28 cellular contexts compared by ENCODE assay signal in genomic region chr12:109074866-109075265, GRCh38. TPM values are rescaled to one million over a fixed set of nuclear protein-coding genes. Genes with fewer than 3 reads are reported as not detected.
DNase-seq lines count a peak whose midpoint lies in the region; FAIRE-seq and TF ChIP-seq lines count a peak whose summit lies in the region.
"Had no signal": no experiment of that assay in that cellular context is flagged by ENCODE, and none has a peak within 500 bp of the region (broad histone marks: within the 10 kb centered on the region; RNA-seq: fewer than 3 reads in every experiment).

No MANE protein-coding gene starts in this region.

- no peaks in the 10 kb centered on the region for H3K9me3 ChIP-seq in HEK293 (ENCODE audit: control insufficient read depth, insufficient read depth, low read depth, low read length)
- H3K9me3 ChIP-seq: BE2C had no signal

- no peaks in the 10 kb centered on the region for H3K27me3 Mint-ChIP-seq in endothelial cell (ENCODE audit: unreplicated experiment)
- H3K27me3 Mint-ChIP-seq: CD4-positive, alpha-beta memory T cell; CD4-positive, CD25-positive, alpha-beta regulatory T cell; CD8-positive, alpha-beta memory T cell had no signal

- H3K9me3 Mint-ChIP-seq in endothelial cell (ENCODE audit: unreplicated experiment), result no peaks in the 10 kb centered on the region

- H3K27ac ChIP-seq in HEK293 (ENCODE audit: extremely low read depth, low read depth, low read length), result no peak overlapping the region
- H3K27ac ChIP-seq: BLaER1 had no signal

- H3K4me1 ChIP-seq in HEK293 (ENCODE audit: control insufficient read depth, insufficient read depth, low read length), result no peaks in the 10 kb centered on the region
- H3K4me1 ChIP-seq: BE2C, BLaER1 had no signal

- H3K36me3 ChIP-seq in HEK293 (ENCODE audit: control insufficient read depth in 2 of 2, insufficient read depth in 1 of 2, low read length in 2 of 2), result peaks cover 32 to 64% of the 10 kb centered on the region in 2 experiments

- no peak for DNase-seq in GM12891 (ENCODE audit: insufficient read length, low spot score)
- DNase-seq in endothelial cell (ENCODE audit: low spot score), result no peak
- DNase-seq in NCI-H146 treated with DMSO at 0.1 percent for 48 hours (lab: John Stamatoyannopoulos, UW; ENCODE audit: unreplicated experiment), result no peak
- no peak for DNase-seq in NCI-H187 treated with DMSO at 0.1 percent for 48 hours (lab: John Stamatoyannopoulos, UW)
- DNase-seq: 8988T; ACHN; BE2C; C1 segment of cervical spinal cord; CD4-positive, alpha-beta memory T cell; CD4-positive, CD25-positive, alpha-beta regulatory T cell; CD8-positive, alpha-beta memory T cell; COR-L47; DMS 273 treated with DMSO at 0.1 percent for 48 hours; DMS153; DMS53; DMS79; DND-41; EL; GDM1 had no signal

- H3K4me3 Mint-ChIP-seq in endothelial cell (ENCODE audit: unreplicated experiment), result peak overlapping the region; percentile 23
- H3K4me3 Mint-ChIP-seq: CD14-positive monocyte; CD4-positive, alpha-beta memory T cell; CD4-positive, CD25-positive, alpha-beta regulatory T cell; CD8-positive, alpha-beta memory T cell had no signal

- FAIRE-seq in GM12891 (lab: Jason Lieb, UNC), result peak; percentile 54
- FAIRE-seq: A204.1, GM12878, GM19239 had no signal

- TF ChIP-seq CTCF in HEK293 (tag by site-specific recombination; IDR thresholded peaks at IDR 0.05) (no peak), endothelial cell (IDR thresholded peaks at IDR 0.05; ENCODE audit: unreplicated experiment) (no peak)

- CTCF ChIA-PET in HEK293 (lab: Yijun Ruan, JAX), result no interaction called here

- no peak overlapping the region for H3K27ac Mint-ChIP-seq in endothelial cell (ENCODE audit: unreplicated experiment)
- H3K27ac Mint-ChIP-seq: CD4-positive, alpha-beta memory T cell; CD4-positive, CD25-positive, alpha-beta regulatory T cell; CD8-positive, alpha-beta memory T cell had no signal

- peaks cover 38% of the 10 kb centered on the region for H3K36me3 Mint-ChIP-seq in endothelial cell (ENCODE audit: low read depth, unreplicated experiment)

- H3K4me3 ChIP-seq in HEK293 (ENCODE audit: low read depth, low read length), result no peak overlapping the region
- H3K4me3 ChIP-seq: BLaER1, GM12878 had no signal

- H3K4me1 Mint-ChIP-seq in endothelial cell (ENCODE audit: unreplicated experiment), result peaks cover 3% of the 10 kb centered on the region
- H3K4me1 Mint-ChIP-seq: CD14-positive monocyte; CD8-positive, alpha-beta memory T cell had no signal

- POLR2A ChIA-PET in HEK293 (lab: Yijun Ruan, JAX), result no interaction called here

- TF ChIP-seq POLR2A in GM12891 (IDR thresholded peaks at IDR 0.05; ENCODE audit: low read depth, low read length), result no peak

TF ChIP-seq in GM12891, 5 proteins besides CTCF, POLR2A, EP300 and RAD21:
- TF ChIP-seq PAX5 (IDR thresholded peaks at IDR 0.05; ENCODE audit: insufficient read depth, low read length, severe bottlenecking), result no peak
- TF ChIP-seq TAF1 (IDR thresholded peaks at IDR 0.05; ENCODE audit: low read depth, low read length), result no peak
- TF ChIP-seq SPI1 (IDR thresholded peaks at IDR 0.05; ENCODE audit: low read depth, low read length), result no peak
- no peak for TF ChIP-seq POU2F2 (IDR thresholded peaks at IDR 0.05; ENCODE audit: low read depth, low read length)
- no peak for TF ChIP-seq POLR2AphosphoS5 (IDR thresholded peaks at IDR 0.05; ENCODE audit: low read depth, low read length)

TF ChIP-seq in HEK293, 187 proteins besides CTCF, POLR2A, EP300 and RAD21:
- TF ChIP-seq GLI2 (tag by site-specific recombination; IDR thresholded peaks at IDR 0.05; ENCODE audit: borderline replicate concordance, low read depth), result no peak
- no peak for TF ChIP-seq ZFP41 (tag by site-specific recombination; IDR thresholded peaks at IDR 0.05; ENCODE audit: borderline replicate concordance)
- TF ChIP-seq ZFHX2 (tag by site-specific recombination; conservative IDR thresholded peaks at IDR 0.05), result no peak
- no peak for TF ChIP-seq ZNF37A (tag by site-specific recombination; IDR thresholded peaks at IDR 0.05)
- no peak for TF ChIP-seq ZNF433 (tag by site-specific recombination; IDR thresholded peaks at IDR 0.05; ENCODE audit: low read depth)
- TF ChIP-seq ZNF280D (tag by site-specific recombination; IDR thresholded peaks at IDR 0.05), result 0 out of 2 replicates have a peak, but pooled peaks have one; percentile 40
- TF ChIP-seq ZNF138 (tag by site-specific recombination; IDR thresholded peaks at IDR 0.05; ENCODE audit: borderline replicate concordance), result no peak
- TF ChIP-seq SP7 (tag by site-specific recombination; IDR thresholded peaks at IDR 0.05), result no peak
- TF ChIP-seq ZNF140 (tag by site-specific recombination; IDR thresholded peaks at IDR 0.05), result no peak
- TF ChIP-seq ZNF585B (tag by site-specific recombination; IDR thresholded peaks at IDR 0.05), result no peak
- TF ChIP-seq ZNF580 (tag by site-specific recombination; IDR thresholded peaks at IDR 0.05), result peak; percentile 92
- TF ChIP-seq HOXC10 (CRISPR knock-in tag; IDR thresholded peaks at IDR 0.05), result no peak
- no peak for TF ChIP-seq ZNF558 (tag by site-specific recombination; IDR thresholded peaks at IDR 0.05)
- no peak for TF ChIP-seq PRDM6 (tag by site-specific recombination; IDR thresholded peaks at IDR 0.05)
- TF ChIP-seq ZNF549 (tag by site-specific recombination; IDR thresholded peaks at IDR 0.05), result no peak
- TF ChIP-seq ZNF146 (tag by site-specific recombination; IDR thresholded peaks at IDR 0.05), result peak; percentile 97
TF ChIP-seq in HEK293: peak in this region for 3.

RNA-seq across cellular contexts. Expression of gene ALKBH2, which starts 18.4 kb away (rescaled TPM):
- polyA plus RNA-seq in GM12891 (2012; ENCODE audit: low read depth, missing spikeins), result 20.5 TPM
- 10.4 TPM for total RNA-seq in endothelial cell (ENCODE audit: unreplicated experiment)

RNA-seq across cellular contexts. Expression of gene USP30, which starts 22.5 kb away (rescaled TPM):
- 3.3 TPM for polyA plus RNA-seq in GM12891 (2012; ENCODE audit: low read depth, missing spikeins)
- total RNA-seq in endothelial cell (ENCODE audit: unreplicated experiment), result 13.6 TPM

RNA-seq across cellular contexts. Expression of gene UNG, which starts 22.5 kb away (rescaled TPM):
- polyA plus RNA-seq in GM12891 (2012; ENCODE audit: low read depth, missing spikeins), result 31.9 TPM
- 39.4 TPM for total RNA-seq in endothelial cell (ENCODE audit: unreplicated experiment)

RNA-seq across cellular contexts. Expression of gene ACACB, which starts 41.5 kb away (rescaled TPM):
- polyA plus RNA-seq in GM12891 (2012; ENCODE audit: low read depth, missing spikeins), result 0.33 TPM
- 1.7 TPM for total RNA-seq in endothelial cell (ENCODE audit: unreplicated experiment)

RNA-seq across cellular contexts. Expression of gene SVOP, which starts 54.0 kb away (rescaled TPM):
- not detected for polyA plus RNA-seq in GM12891 (2012; ENCODE audit: low read depth, missing spikeins)
- 0.15 TPM for total RNA-seq in endothelial cell (ENCODE audit: unreplicated experiment)
- total RNA-seq: A673; CD4-positive, alpha-beta memory T cell; CD4-positive, CD25-positive, alpha-beta regulatory T cell; CD8-positive, alpha-beta memory T cell; Daoy had no signal
- polyA plus RNA-seq: AG04450; CD14-positive monocyte; CD4-positive, alpha-beta memory T cell; CD4-positive, CD25-positive, alpha-beta regulatory T cell; CD8-positive, alpha-beta memory T cell; GM12878 had no signal
